Comparison of ENCODE assay signal across 2 cellular contexts in genomic region chr16:67547423-67548264, GRCh38.
TF ChIP-seq lines count a peak whose summit lies in the region.

No MANE protein-coding gene starts in this region.

TF ChIP-seq in IMR-90, 13 proteins besides CTCF, POLR2A, EP300 and RAD21:
- TF ChIP-seq BHLHE40 (IDR thresholded peaks at IDR 0.05; ENCODE audit: low read depth, low read length), result no peak
- TF ChIP-seq SMC3 (IDR thresholded peaks at IDR 0.05; ENCODE audit: low read depth, low read length), result no peak
- TF ChIP-seq RFX5 (IDR thresholded peaks at IDR 0.05; ENCODE audit: low read depth, low read length), result no peak
- TF ChIP-seq MAZ (IDR thresholded peaks at IDR 0.05; ENCODE audit: borderline replicate concordance, low read depth, low read length), result no peak
- no peak for TF ChIP-seq USF2 (IDR thresholded peaks at IDR 0.05; ENCODE audit: low read depth, low read length)
- TF ChIP-seq RCOR1 (IDR thresholded peaks at IDR 0.05; ENCODE audit: insufficient replicate concordance, low read length), result no peak
- no peak for TF ChIP-seq CHD1 (IDR thresholded peaks at IDR 0.05; ENCODE audit: low read depth, low read length)
- TF ChIP-seq ELK1 (IDR thresholded peaks at IDR 0.05; ENCODE audit: borderline replicate concordance, low read depth, low read length), result no peak
- TF ChIP-seq CEBPB (IDR thresholded peaks at IDR 0.05; ENCODE audit: low read depth, low read length), result no peak
- TF ChIP-seq MAFK (IDR thresholded peaks at IDR 0.05; ENCODE audit: low read depth, low read length), result no peak
- no peak for TF ChIP-seq NFE2L2 (IDR thresholded peaks at IDR 0.05; ENCODE audit: low read depth, low read length)
- TF ChIP-seq MXI1 (IDR thresholded peaks at IDR 0.05; ENCODE audit: borderline replicate concordance, low read depth, low read length), result no peak
- TF ChIP-seq FOS (IDR thresholded peaks at IDR 0.05; ENCODE audit: low read depth, low read length), result no peak

TF ChIP-seq in SK-N-SH, 30 proteins besides CTCF, POLR2A, EP300 and RAD21:
- TF ChIP-seq USF2 (IDR thresholded peaks at IDR 0.05; ENCODE audit: borderline replicate concordance, low read depth, low read length), result no peak
- no peak for TF ChIP-seq RCOR1 (IDR thresholded peaks at IDR 0.05; ENCODE audit: low read length)
- no peak for TF ChIP-seq ELF1 (IDR thresholded peaks at IDR 0.05)
- TF ChIP-seq TCF12 (IDR thresholded peaks at IDR 0.05), result no peak
- TF ChIP-seq GABPA (IDR thresholded peaks at IDR 0.05; ENCODE audit: low read depth), result no peak
- no peak for TF ChIP-seq EZH2phosphoT487 (IDR thresholded peaks at IDR 0.05; ENCODE audit: borderline replicate concordance, low read depth)
- no peak for TF ChIP-seq FOSL2 (IDR thresholded peaks at IDR 0.05; ENCODE audit: borderline replicate concordance, low read depth)
- TF ChIP-seq JUND (IDR thresholded peaks at IDR 0.05), result no peak
TF ChIP-seq in SK-N-SH: peak in this region for 0.
